Comparison of ENCODE assay signal across 10 cellular contexts in genomic region chr21:33286600-33287456, GRCh38. TPM values are rescaled to one million over a fixed set of nuclear protein-coding genes. Genes with fewer than 3 reads are reported as not detected.
DNase-seq lines count a peak whose midpoint lies in the region; ATAC-seq and TF ChIP-seq lines count a peak whose summit lies in the region.
"Had no signal": no experiment of that assay in that cellular context is flagged by ENCODE, and none has a peak within 500 bp of the region (broad histone marks: within the 10 kb centered on the region; RNA-seq: fewer than 3 reads in every experiment).

No MANE protein-coding gene starts in this region.

- H3K27me3 Mint-ChIP-seq in activated T-helper 17 cell treated with anti-CD3 and anti-CD28 coated beads, Interleukin-2, amount 50 U/mL, for 72 hours, result no peaks in the 10 kb centered on the region

- peak overlapping the region in 18 of 21 experiments; percentile 7 to 80 (median 62) for H3K27ac ChIP-seq in skin epidermis

- no peak for ATAC-seq in activated T-helper 17 cell treated with anti-CD3 and anti-CD28 coated beads, Interleukin-2, amount 50 U/mL, for 72 hours (replicated peaks)
- ATAC-seq in left ventricle myocardium superior (peak; percentile 81), HG03135 (IDR thresholded peaks at IDR 0.05; ENCODE audit: unreplicated experiment) (no peak), HG02852 (IDR thresholded peaks at IDR 0.05; ENCODE audit: unreplicated experiment) (no peak)

- no peak overlapping the region for H3K4me3 ChIP-seq in HFF-Myc (replicated peaks; ENCODE audit: low read depth, low read length)
- no peak overlapping the region for H3K4me3 ChIP-seq in skin epidermis

- no peaks in the 10 kb centered on the region for H3K4me1 Mint-ChIP-seq in activated T-helper 17 cell treated with anti-CD3 and anti-CD28 coated beads, Interleukin-2, amount 50 U/mL, for 72 hours

- H3K4me3 Mint-ChIP-seq in activated T-helper 17 cell treated with anti-CD3 and anti-CD28 coated beads, Interleukin-2, amount 50 U/mL, for 72 hours, result no peak overlapping the region

- DNase-seq in HFF-Myc (ENCODE audit: extremely low read depth, low read depth) (peak; percentile 80), left ventricle myocardium superior (peak; percentile 43), ACHN (no peak), GM19240 (ENCODE audit: insufficient read length, low spot score) (no peak)
- DNase-seq: KG1; stimulated activated naive CD4-positive, alpha-beta T cell treated with Interleukin-2 at 50 U/mL for 16 hours had no signal

- in situ Hi-C loops in ACHN (cut with HindIII; ENCODE audit: low pct_ligation_motif_present, low pct_unique_long_range_greater_than_20kb, low sequenced_read_pairs), result no loop called here

- H3K9me3 Mint-ChIP-seq in activated T-helper 17 cell treated with anti-CD3 and anti-CD28 coated beads, Interleukin-2, amount 50 U/mL, for 72 hours, result no peaks in the 10 kb centered on the region

- TF ChIP-seq CTCF in HFF-Myc (IDR thresholded peaks at IDR 0.05; ENCODE audit: low read depth, low read length, missing control alignments), result no peak

- H3K36me3 Mint-ChIP-seq in activated T-helper 17 cell treated with anti-CD3 and anti-CD28 coated beads, Interleukin-2, amount 50 U/mL, for 72 hours (ENCODE audit: low read depth), result peaks cover 76% of the 10 kb centered on the region

- intact Hi-C loops in left ventricle myocardium superior (cut with micrococcal nuclease), result no loop called here

- peak overlapping the region; percentile 13 for H3K27ac Mint-ChIP-seq in activated T-helper 17 cell treated with anti-CD3 and anti-CD28 coated beads, Interleukin-2, amount 50 U/mL, for 72 hours

RNA-seq across cellular contexts. Expression of gene IL10RB, which starts 20.7 kb away (rescaled TPM):
- total RNA-seq in activated T-helper 17 cell treated with anti-CD3 and anti-CD28 coated beads, Interleukin-2, amount 50 U/mL, for 72 hours, result 10 to 100 TPM; 30.1 to 46.7 TPM
- 6.3 TPM for total RNA-seq in left ventricle myocardium superior

RNA-seq across cellular contexts. Expression of gene IFNAR1, which starts 37.9 kb away (rescaled TPM):
- 10 to 100 TPM; 38.5 to 38.8 TPM for total RNA-seq in activated T-helper 17 cell treated with anti-CD3 and anti-CD28 coated beads, Interleukin-2, amount 50 U/mL, for 72 hours
- total RNA-seq in left ventricle myocardium superior, result 23.6 TPM

RNA-seq across cellular contexts. Expression of gene IFNAR2, which starts 57.1 kb away (rescaled TPM):
- total RNA-seq in activated T-helper 17 cell treated with anti-CD3 and anti-CD28 coated beads, Interleukin-2, amount 50 U/mL, for 72 hours, result 10 to 100 TPM; 34.6 to 35.4 TPM
- 9.2 TPM for total RNA-seq in left ventricle myocardium superior

Comparison
In these comparisons a context has a peak if more than half of its experiments do, and no peak if none do; other contexts are left out.
1. DNase-seq: peak in HFF-Myc (single experiment) and left ventricle myocardium superior (single experiment); none in ACHN (single experiment) and GM19240 (single experiment).